In genomic region chr17:47883589-47884426, GRCh38 we compare ENCODE assay signal across 20 cellular contexts. TPM values are rescaled to one million over a fixed set of nuclear protein-coding genes. Genes with fewer than 3 reads are reported as not detected.
DNase-seq lines count a peak whose midpoint lies in the region; ATAC-seq and TF ChIP-seq lines count a peak whose summit lies in the region.
"Had no signal": no experiment of that assay in that cellular context is flagged by ENCODE, and none has a peak within 500 bp of the region (broad histone marks: within the 10 kb centered on the region; RNA-seq: fewer than 3 reads in every experiment).

No MANE protein-coding gene starts in this region.

- H3K4me1 ChIP-seq in mammary epithelial cell (ENCODE audit: insufficient read depth, low read length), result peaks cover 20% of the 10 kb centered on the region
- peaks cover 9% of the 10 kb centered on the region for H3K4me1 ChIP-seq in neural progenitor cell
- H3K4me1 ChIP-seq: thyroid gland had no signal

- H3K4me1 Mint-ChIP-seq in MCF 10A (ENCODE audit: insufficient read depth, unreplicated experiment), result no peaks in the 10 kb centered on the region
- H3K4me1 Mint-ChIP-seq in neural progenitor cell, result peaks cover 8% of the 10 kb centered on the region
- H3K4me1 Mint-ChIP-seq in T-helper 17 cell, result peaks cover 26% of the 10 kb centered on the region

- H3K36me3 Mint-ChIP-seq in MCF 10A (ENCODE audit: insufficient read depth, unreplicated experiment), result no peaks in the 10 kb centered on the region
- no peaks in the 10 kb centered on the region for H3K36me3 Mint-ChIP-seq in neural progenitor cell
- H3K36me3 Mint-ChIP-seq in T-helper 17 cell (ENCODE audit: low read depth), result no peaks in the 10 kb centered on the region
- H3K36me3 Mint-ChIP-seq: CD14-positive monocyte; stimulated activated effector memory CD8-positive, alpha-beta T cell treated with anti-CD3 and anti-CD28 coated beads, Interleukin-12 subunit alpha, Interleukin-12 subunit beta, amount 100 ng/mL, for 72 hours had no signal

- intact Hi-C loops in MCF 10A (cut with micrococcal nuclease) (no loop called here), mammary epithelial cell (cut with micrococcal nuclease) (no loop called here)

- H2AFZ ChIP-seq in mammary epithelial cell (ENCODE audit: low read depth, low read length), result no peak overlapping the region
- no peak overlapping the region for H2AFZ ChIP-seq in neural progenitor cell (replicated peaks)

- no TSS peak for BruUV-seq in MCF 10A (replicated peaks; lab: Mats Ljungman, UMichigan)
- BruUV-seq in mammary epithelial cell (replicated peaks; lab: Mats Ljungman, UMichigan), result no TSS peak

- TF ChIP-seq CTCF in MCF 10A (IDR thresholded peaks at IDR 0.05; ENCODE audit: unreplicated experiment) (no peak), mammary epithelial cell (conservative IDR thresholded peaks at IDR 0.05 in 1 of 2, IDR thresholded peaks at IDR 0.05 in 1 of 2; ENCODE audit: extremely low read depth in 1 of 2, insufficient read depth in 1 of 2, low read depth in 1 of 2, low read length in 2 of 2) (no peak), fibroblast of villous mesenchyme (IDR thresholded peaks at IDR 0.05; ENCODE audit: insufficient read depth, low read depth, low read length) (no peak), neural progenitor cell (IDR thresholded peaks at IDR 0.05) (no peak)

- POLR2A ChIA-PET in MCF 10A (lab: Yijun Ruan, JAX), result interaction anchor here (0.5 to 3.5 kb wide), 6 partner anchors 10 to 1342 kb away, joined by 3 to 16 read pairs (median 4); partner anchors contain the start of genes SCRN2 and SP2

- no peak for ATAC-seq in T-helper 17 cell
- ATAC-seq: Panc1; stimulated activated effector memory CD8-positive, alpha-beta T cell treated with anti-CD3 and anti-CD28 coated beads, Interleukin-12 subunit alpha, Interleukin-12 subunit beta, amount 100 ng/mL, for 72 hours had no signal

- H4K20me1 ChIP-seq in mammary epithelial cell (ENCODE audit: insufficient read depth, low read length), result no peaks in the 10 kb centered on the region
- H4K20me1 ChIP-seq in neural progenitor cell (ENCODE audit: low read depth), result no peaks in the 10 kb centered on the region

- H3K9me3 ChIP-seq in mammary epithelial cell (replicated peaks; ENCODE audit: insufficient read depth, low read length) (no peaks in the 10 kb centered on the region), neural progenitor cell (ENCODE audit: low read depth) (no peaks in the 10 kb centered on the region), T-helper 17 cell (ENCODE audit: control insufficient read depth, low read length, poor library complexity, severe bottlenecking) (no peaks in the 10 kb centered on the region)
- H3K9me3 ChIP-seq: A549, thyroid gland had no signal

- no peaks in the 10 kb centered on the region for H3K36me3 ChIP-seq in mammary epithelial cell (ENCODE audit: insufficient read depth, low read length)
- H3K36me3 ChIP-seq in neural progenitor cell, result no peaks in the 10 kb centered on the region
- H3K36me3 ChIP-seq: thyroid gland had no signal

- no peak overlapping the region for H3K4me2 ChIP-seq in mammary epithelial cell (ENCODE audit: insufficient read depth, low read depth, low read length)
- no peak overlapping the region for H3K4me2 ChIP-seq in neural progenitor cell
- H3K4me2 ChIP-seq: A549 had no signal

- CTCF ChIA-PET in MCF 10A (lab: Yijun Ruan, JAX), result interaction anchor here (0.7 to 15.4 kb wide), 3 partner anchors 19 to 37 kb away, joined by 3 to 523 read pairs (median 5); partner anchors contain the start of genes SCRN2 and SP6
- CTCF ChIA-PET in mammary epithelial cell (lab: Charles Lee; ENCODE audit: low non-redundant PET), result no interaction called here

- H3F3A ChIP-seq in neural progenitor cell (ENCODE audit: low read depth), result no peaks in the 10 kb centered on the region

- 50% methylated on average over 8 of the region's 9 CpGs for WGBS in mammary epithelial cell (ENCODE audit: low coverage, missing lambda C conversion rate)

- in situ Hi-C loops in mammary epithelial cell (cut with MboI; ENCODE audit: low sequenced_read_pairs in 2 of 2), result no loop called here

- DNase-seq in MCF 10A (ENCODE audit: unreplicated experiment), result peak; percentile 9
- no peak for DNase-seq in mammary epithelial cell
- DNase-seq in fibroblast of villous mesenchyme (ENCODE audit: low read depth), result peak; percentile 73
- DNase-seq in neural progenitor cell (ENCODE audit: low spot score), result no peak
- DNase-seq in activated naive CD4-positive, alpha-beta T cell treated with Interleukin-2 at 50 U/mL for 16 hours, result no peak
- DNase-seq in T-helper 17 cell, result no peak
- no peak for DNase-seq in NCI-H1417 treated with DMSO at 0.1 percent for 48 hours (lab: John Stamatoyannopoulos, UW)
- DNase-seq in nucleus accumbens (lab: John Stamatoyannopoulos, UW), result no peak
- DNase-seq: activated naive CD4-positive, alpha-beta T cell treated with anti-CD3 and anti-CD28 coated beads for 36 hours; activated T-cell treated with anti-CD3 and anti-CD28 coated beads for 4 hours; EL; HCEC 1CT; MM.1S; NCI-H1930; NCI-H524; thyroid gland had no signal

- no peaks in the 10 kb centered on the region for H3K9me3 Mint-ChIP-seq in MCF 10A (ENCODE audit: unreplicated experiment)
- no peaks in the 10 kb centered on the region for H3K9me3 Mint-ChIP-seq in neural progenitor cell
- H3K9me3 Mint-ChIP-seq: activated naive CD4-positive, alpha-beta T cell treated with anti-CD3 and anti-CD28 coated beads for 36 hours; CD14-positive monocyte; stimulated activated effector memory CD8-positive, alpha-beta T cell treated with anti-CD3 and anti-CD28 coated beads, Interleukin-12 subunit alpha, Interleukin-12 subunit beta, amount 100 ng/mL, for 72 hours had no signal

- H3K79me2 ChIP-seq in mammary epithelial cell (ENCODE audit: insufficient read depth, low read length) (no peaks in the 10 kb centered on the region), neural progenitor cell (ENCODE audit: low read depth) (no peaks in the 10 kb centered on the region)

- H3K4me3 ChIP-seq in mammary epithelial cell (replicated peaks in 1 of 3; ENCODE audit: insufficient read depth in 1 of 3, low read depth in 2 of 3, low read length in 3 of 3), result no peak overlapping the region
- H3K4me3 ChIP-seq in fibroblast of villous mesenchyme (ENCODE audit: low read depth, low read length), result no peak overlapping the region
- no peak overlapping the region for H3K4me3 ChIP-seq in neural progenitor cell
- H3K4me3 ChIP-seq: A549, thyroid gland had no signal

- dilution Hi-C loops in mammary epithelial cell (cut with HindIII; ENCODE audit: low sequenced_read_pairs), result no loop called here

- H3K4me3 Mint-ChIP-seq in MCF 10A (ENCODE audit: unreplicated experiment) (no peak overlapping the region), neural progenitor cell (no peak overlapping the region), T-helper 17 cell (no peak overlapping the region)
- H3K4me3 Mint-ChIP-seq: activated naive CD4-positive, alpha-beta T cell treated with anti-CD3 and anti-CD28 coated beads for 36 hours; CD14-positive monocyte; stimulated activated effector memory CD8-positive, alpha-beta T cell treated with anti-CD3 and anti-CD28 coated beads, Interleukin-12 subunit alpha, Interleukin-12 subunit beta, amount 100 ng/mL, for 72 hours had no signal

- H3K27me3 ChIP-seq in mammary epithelial cell (ENCODE audit: insufficient read depth, low read length) (no peaks in the 10 kb centered on the region), neural progenitor cell (no peaks in the 10 kb centered on the region)
- H3K27me3 ChIP-seq: thyroid gland had no signal

- H3K9ac ChIP-seq in mammary epithelial cell (ENCODE audit: insufficient read depth, low read length), result no peak overlapping the region
- no peak overlapping the region for H3K9ac ChIP-seq in neural progenitor cell

- H3K27me3 Mint-ChIP-seq in MCF 10A (ENCODE audit: insufficient read depth, unreplicated experiment) (peaks cover 7% of the 10 kb centered on the region), neural progenitor cell (ENCODE audit: insufficient read depth, low read depth) (peaks cover 17% of the 10 kb centered on the region), T-helper 17 cell (peaks cover 10% of the 10 kb centered on the region)

- no peak overlapping the region for H3K27ac ChIP-seq in mammary epithelial cell (ENCODE audit: insufficient read depth, low read depth, low read length)
- no peak overlapping the region for H3K27ac ChIP-seq in neural progenitor cell
- H3K27ac ChIP-seq: thyroid gland had no signal

- H3K27ac Mint-ChIP-seq in MCF 10A (ENCODE audit: low read depth, unreplicated experiment) (no peak overlapping the region), neural progenitor cell (peak overlapping the region; percentile 3), T-helper 17 cell (no peak overlapping the region)
- H3K27ac Mint-ChIP-seq: activated naive CD4-positive, alpha-beta T cell treated with anti-CD3 and anti-CD28 coated beads for 36 hours; stimulated activated effector memory CD8-positive, alpha-beta T cell treated with anti-CD3 and anti-CD28 coated beads, Interleukin-12 subunit alpha, Interleukin-12 subunit beta, amount 100 ng/mL, for 72 hours had no signal

RNA-seq across cellular contexts. Expression of gene SP2, which starts 12.2 kb away (rescaled TPM):
- total RNA-seq in MCF 10A (2022) (11.9 and 15.1 TPM in 2 replicates), mammary epithelial cell (10 to 100 TPM in 1 of 2 donors, 1 to 10 TPM in 1; 1.5 to 14.9 TPM), fibroblast of villous mesenchyme (0.64 and 2.2 TPM in 2 replicates), neural progenitor cell (ENCODE audit: low replicate concordance) (1.6 and 2.3 TPM in 2 replicates), T-helper 17 cell (10 to 100 TPM; 28.2 to 33.2 TPM)
- 3.9 TPM for polyA plus RNA-seq in mammary epithelial cell
- 2.3 TPM for polyA minus RNA-seq in mammary epithelial cell

RNA-seq across cellular contexts. Expression of gene SP6, which starts 32.8 kb away (rescaled TPM):
- 1.2 and 1.5 TPM in 2 replicates for total RNA-seq in MCF 10A (2022)
- total RNA-seq in mammary epithelial cell, result 10 to 100 TPM in 1 of 2 donors, 1 to 10 TPM in 1; 4.2 to 15.1 TPM
- polyA plus RNA-seq in mammary epithelial cell, result 4.6 TPM
- polyA minus RNA-seq in mammary epithelial cell, result 7.7 TPM
- under 0.01 TPM in 2 replicates for total RNA-seq in fibroblast of villous mesenchyme
- total RNA-seq in neural progenitor cell (ENCODE audit: low replicate concordance), result 0.04 and 0.65 TPM in 2 replicates
- total RNA-seq in T-helper 17 cell, result under 1 TPM; 0.20 to 0.21 TPM

RNA-seq across cellular contexts. Expression of gene SCRN2, which starts 42.7 kb away (rescaled TPM):
- total RNA-seq in MCF 10A (2022), result 15.7 and 16.2 TPM in 2 replicates
- 10 to 100 TPM; 29.0 to 36.3 TPM for total RNA-seq in mammary epithelial cell
- 25.2 TPM for polyA plus RNA-seq in mammary epithelial cell
- 22.3 TPM for polyA minus RNA-seq in mammary epithelial cell
- total RNA-seq in fibroblast of villous mesenchyme, result 25.0 and 33.2 TPM in 2 replicates
- 29.8 and 61.3 TPM in 2 replicates for total RNA-seq in neural progenitor cell (ENCODE audit: low replicate concordance)
- 10 to 100 TPM; 21.4 to 27.1 TPM for total RNA-seq in T-helper 17 cell

RNA-seq across cellular contexts. Expression of gene LRRC46, which starts 52.3 kb away (rescaled TPM):
- total RNA-seq in MCF 10A (2022), result 1.2 and 1.4 TPM in 2 replicates
- total RNA-seq in mammary epithelial cell, result under 1 TPM in 1 of 2 donors, not detected in 1; 0.54 TPM
- polyA plus RNA-seq in mammary epithelial cell, result 0.28 TPM
- polyA minus RNA-seq in mammary epithelial cell, result not detected
- under 0.01 and 0.32 TPM in 2 replicates for total RNA-seq in fibroblast of villous mesenchyme
- 0.06 and 0.12 TPM in 2 replicates for total RNA-seq in neural progenitor cell (ENCODE audit: low replicate concordance)
- total RNA-seq in T-helper 17 cell, result under 1 TPM; 0.90 to 0.99 TPM

RNA-seq across cellular contexts. Expression of gene MRPL10, which starts 52.5 kb away (rescaled TPM):
- 43.2 and 49.3 TPM in 2 replicates for total RNA-seq in MCF 10A (2022)
- 10 to 100 TPM; 18.2 to 39.4 TPM for total RNA-seq in mammary epithelial cell
- 53.5 TPM for polyA plus RNA-seq in mammary epithelial cell
- polyA minus RNA-seq in mammary epithelial cell, result 34.4 TPM
- total RNA-seq in fibroblast of villous mesenchyme, result 20.7 and 24.5 TPM in 2 replicates
- 48.2 and 63.3 TPM in 2 replicates for total RNA-seq in neural progenitor cell (ENCODE audit: low replicate concordance)
- total RNA-seq in T-helper 17 cell, result 10 to 100 TPM; 82.3 to 90.2 TPM

Comparison
In these comparisons a context has a peak if more than half of its experiments do, and no peak if none do; other contexts are left out.
1. DNase-seq: peak in MCF 10A (single experiment) and fibroblast of villous mesenchyme (single experiment); none in mammary epithelial cell (single experiment), neural progenitor cell (single experiment), activated naive CD4-positive, alpha-beta T cell treated with Interleukin-2 at 50 U/mL for 16 hours (single experiment), T-helper 17 cell (0 of 3), NCI-H1417 treated with DMSO at 0.1 percent for 48 hours (single experiment) and nucleus accumbens (0 of 56).